ENCODE assay signal across 1 cellular context in the genomic region with DNA sequence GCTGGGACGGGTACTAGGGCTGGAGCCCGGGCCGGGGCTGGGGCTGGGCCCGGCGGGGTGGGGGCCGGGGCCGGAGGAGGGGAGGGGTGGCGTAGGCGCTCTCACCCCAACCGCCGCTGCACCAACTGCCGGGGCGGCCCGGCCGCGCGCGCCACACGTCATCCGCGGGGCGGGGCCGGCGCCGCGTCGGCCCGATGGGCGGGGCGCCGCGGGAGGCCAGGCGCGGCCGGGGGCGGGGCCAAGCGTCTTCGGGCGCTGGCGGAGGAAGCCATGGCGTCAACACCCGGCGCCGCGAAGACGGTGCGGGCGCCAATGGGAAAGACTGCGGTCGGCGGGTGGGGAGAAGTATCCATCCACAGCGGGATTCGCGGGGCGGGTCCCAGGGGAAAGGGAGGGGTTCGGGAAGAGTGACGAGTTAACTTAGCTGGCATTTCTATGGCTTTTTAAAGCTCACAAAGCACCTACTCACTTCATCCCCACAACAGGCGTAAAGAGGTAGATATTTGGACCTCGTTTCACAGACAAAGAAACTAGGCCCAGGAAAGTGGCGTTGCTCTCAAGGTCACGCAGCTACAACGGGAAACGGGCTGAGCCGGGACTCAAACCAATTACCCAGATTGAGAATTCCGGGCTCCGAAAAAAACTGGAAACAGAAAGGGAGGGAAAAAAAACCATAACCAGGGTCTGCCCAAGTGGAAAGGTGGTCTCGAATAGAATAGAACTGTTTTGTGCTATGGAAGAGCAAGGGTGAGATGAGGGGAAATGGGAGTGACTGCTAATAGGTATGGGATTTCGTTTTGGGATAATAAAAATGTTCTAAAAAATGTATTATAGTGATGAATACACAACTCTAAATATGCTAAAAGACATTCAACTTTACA.
TF ChIP-seq lines count a peak whose summit lies in the region.

A gene with protein sequence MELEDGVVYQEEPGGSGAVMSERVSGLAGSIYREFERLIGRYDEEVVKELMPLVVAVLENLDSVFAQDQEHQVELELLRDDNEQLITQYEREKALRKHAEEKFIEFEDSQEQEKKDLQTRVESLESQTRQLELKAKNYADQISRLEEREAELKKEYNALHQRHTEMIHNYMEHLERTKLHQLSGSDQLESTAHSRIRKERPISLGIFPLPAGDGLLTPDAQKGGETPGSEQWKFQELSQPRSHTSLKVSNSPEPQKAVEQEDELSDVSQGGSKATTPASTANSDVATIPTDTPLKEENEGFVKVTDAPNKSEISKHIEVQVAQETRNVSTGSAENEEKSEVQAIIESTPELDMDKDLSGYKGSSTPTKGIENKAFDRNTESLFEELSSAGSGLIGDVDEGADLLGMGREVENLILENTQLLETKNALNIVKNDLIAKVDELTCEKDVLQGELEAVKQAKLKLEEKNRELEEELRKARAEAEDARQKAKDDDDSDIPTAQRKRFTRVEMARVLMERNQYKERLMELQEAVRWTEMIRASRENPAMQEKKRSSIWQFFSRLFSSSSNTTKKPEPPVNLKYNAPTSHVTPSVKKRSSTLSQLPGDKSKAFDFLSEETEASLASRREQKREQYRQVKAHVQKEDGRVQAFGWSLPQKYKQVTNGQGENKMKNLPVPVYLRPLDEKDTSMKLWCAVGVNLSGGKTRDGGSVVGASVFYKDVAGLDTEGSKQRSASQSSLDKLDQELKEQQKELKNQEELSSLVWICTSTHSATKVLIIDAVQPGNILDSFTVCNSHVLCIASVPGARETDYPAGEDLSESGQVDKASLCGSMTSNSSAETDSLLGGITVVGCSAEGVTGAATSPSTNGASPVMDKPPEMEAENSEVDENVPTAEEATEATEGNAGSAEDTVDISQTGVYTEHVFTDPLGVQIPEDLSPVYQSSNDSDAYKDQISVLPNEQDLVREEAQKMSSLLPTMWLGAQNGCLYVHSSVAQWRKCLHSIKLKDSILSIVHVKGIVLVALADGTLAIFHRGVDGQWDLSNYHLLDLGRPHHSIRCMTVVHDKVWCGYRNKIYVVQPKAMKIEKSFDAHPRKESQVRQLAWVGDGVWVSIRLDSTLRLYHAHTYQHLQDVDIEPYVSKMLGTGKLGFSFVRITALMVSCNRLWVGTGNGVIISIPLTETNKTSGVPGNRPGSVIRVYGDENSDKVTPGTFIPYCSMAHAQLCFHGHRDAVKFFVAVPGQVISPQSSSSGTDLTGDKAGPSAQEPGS (N-terminal part only) (minus strand): TSS at position 130 of the 881 bp plus-strand sequence. CDS start 212 bp downstream, outside the sequence.

TF ChIP-seq in K562, 482 proteins besides CTCF, POLR2A, EP300 and RAD21 (continued from another document):
- TF ChIP-seq DDX20 (tag; IDR thresholded peaks at IDR 0.05; ENCODE audit: low read depth) (no peak), DPF2 (IDR thresholded peaks at IDR 0.05) (no peak), CBX8 (IDR thresholded peaks at IDR 0.05; ENCODE audit: borderline replicate concordance, extremely low read depth, low read depth, low read length, poor library complexity, severe bottlenecking) (no peak), ETS2 (tag; IDR thresholded peaks at IDR 0.05; ENCODE audit: borderline replicate concordance, poor library complexity, severe bottlenecking) (no peak), KLF1 (tag; IDR thresholded peaks at IDR 0.05) (peak; percentile 12; the same call in 1 of the 2 replicates), ZNF384 (IDR thresholded peaks at IDR 0.05; ENCODE audit: low read depth, low read length) (no peak), SRSF9 (IDR thresholded peaks at IDR 0.05; ENCODE audit: borderline replicate concordance, low read depth, low read length) (no peak), PHTF2 (CRISPR knock-in tag; IDR thresholded peaks at IDR 0.05) (no peak), COPS2 (conservative IDR thresholded peaks at IDR 0.05) (no peak), TEAD4 (IDR thresholded peaks at IDR 0.05; ENCODE audit: low read length) (no peak), TEAD4 (CRISPR knock-in tag; IDR thresholded peaks at IDR 0.05; ENCODE audit: borderline replicate concordance) (no peak), BHLHE40 (IDR thresholded peaks at IDR 0.05; ENCODE audit: low read length) (peak; percentile 44; the same call in 1 of the 2 replicates), EGR1 (conservative IDR thresholded peaks at IDR 0.05) (peak; percentile 22; the same call in 1 of the 2 replicates), GTF2A2 (tag; IDR thresholded peaks at IDR 0.05) (no peak)
- TF ChIP-seq, protein P1, sequence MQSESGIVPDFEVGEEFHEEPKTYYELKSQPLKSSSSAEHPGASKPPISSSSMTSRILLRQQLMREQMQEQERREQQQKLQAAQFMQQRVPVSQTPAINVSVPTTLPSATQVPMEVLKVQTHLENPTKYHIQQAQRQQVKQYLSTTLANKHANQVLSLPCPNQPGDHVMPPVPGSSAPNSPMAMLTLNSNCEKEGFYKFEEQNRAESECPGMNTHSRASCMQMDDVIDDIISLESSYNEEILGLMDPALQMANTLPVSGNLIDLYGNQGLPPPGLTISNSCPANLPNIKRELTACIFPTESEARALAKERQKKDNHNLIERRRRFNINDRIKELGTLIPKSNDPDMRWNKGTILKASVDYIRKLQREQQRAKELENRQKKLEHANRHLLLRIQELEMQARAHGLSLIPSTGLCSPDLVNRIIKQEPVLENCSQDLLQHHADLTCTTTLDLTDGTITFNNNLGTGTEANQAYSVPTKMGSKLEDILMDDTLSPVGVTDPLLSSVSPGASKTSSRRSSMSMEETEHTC (IDR thresholded peaks at IDR 0.05) = no peak
- TF ChIP-seq, protein P2, sequence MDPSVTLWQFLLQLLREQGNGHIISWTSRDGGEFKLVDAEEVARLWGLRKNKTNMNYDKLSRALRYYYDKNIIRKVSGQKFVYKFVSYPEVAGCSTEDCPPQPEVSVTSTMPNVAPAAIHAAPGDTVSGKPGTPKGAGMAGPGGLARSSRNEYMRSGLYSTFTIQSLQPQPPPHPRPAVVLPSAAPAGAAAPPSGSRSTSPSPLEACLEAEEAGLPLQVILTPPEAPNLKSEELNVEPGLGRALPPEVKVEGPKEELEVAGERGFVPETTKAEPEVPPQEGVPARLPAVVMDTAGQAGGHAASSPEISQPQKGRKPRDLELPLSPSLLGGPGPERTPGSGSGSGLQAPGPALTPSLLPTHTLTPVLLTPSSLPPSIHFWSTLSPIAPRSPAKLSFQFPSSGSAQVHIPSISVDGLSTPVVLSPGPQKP (CRISPR knock-in tag; IDR thresholded peaks at IDR 0.05) = no peak
- TF ChIP-seq, protein P3, sequence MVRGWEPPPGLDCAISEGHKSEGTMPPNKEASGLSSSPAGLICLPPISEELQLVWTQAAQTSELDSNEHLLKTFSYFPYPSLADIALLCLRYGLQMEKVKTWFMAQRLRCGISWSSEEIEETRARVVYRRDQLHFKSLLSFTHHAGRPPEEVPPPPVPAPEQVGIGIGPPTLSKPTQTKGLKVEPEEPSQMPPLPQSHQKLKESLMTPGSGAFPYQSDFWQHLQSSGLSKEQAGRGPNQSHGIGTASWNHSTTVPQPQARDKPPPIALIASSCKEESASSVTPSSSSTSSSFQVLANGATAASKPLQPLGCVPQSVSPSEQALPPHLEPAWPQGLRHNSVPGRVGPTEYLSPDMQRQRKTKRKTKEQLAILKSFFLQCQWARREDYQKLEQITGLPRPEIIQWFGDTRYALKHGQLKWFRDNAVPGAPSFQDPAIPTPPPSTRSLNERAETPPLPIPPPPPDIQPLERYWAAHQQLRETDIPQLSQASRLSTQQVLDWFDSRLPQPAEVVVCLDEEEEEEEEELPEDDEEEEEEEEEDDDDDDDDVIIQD (CRISPR knock-in tag; IDR thresholded peaks at IDR 0.05) = no peak
- TF ChIP-seq, protein P4, sequence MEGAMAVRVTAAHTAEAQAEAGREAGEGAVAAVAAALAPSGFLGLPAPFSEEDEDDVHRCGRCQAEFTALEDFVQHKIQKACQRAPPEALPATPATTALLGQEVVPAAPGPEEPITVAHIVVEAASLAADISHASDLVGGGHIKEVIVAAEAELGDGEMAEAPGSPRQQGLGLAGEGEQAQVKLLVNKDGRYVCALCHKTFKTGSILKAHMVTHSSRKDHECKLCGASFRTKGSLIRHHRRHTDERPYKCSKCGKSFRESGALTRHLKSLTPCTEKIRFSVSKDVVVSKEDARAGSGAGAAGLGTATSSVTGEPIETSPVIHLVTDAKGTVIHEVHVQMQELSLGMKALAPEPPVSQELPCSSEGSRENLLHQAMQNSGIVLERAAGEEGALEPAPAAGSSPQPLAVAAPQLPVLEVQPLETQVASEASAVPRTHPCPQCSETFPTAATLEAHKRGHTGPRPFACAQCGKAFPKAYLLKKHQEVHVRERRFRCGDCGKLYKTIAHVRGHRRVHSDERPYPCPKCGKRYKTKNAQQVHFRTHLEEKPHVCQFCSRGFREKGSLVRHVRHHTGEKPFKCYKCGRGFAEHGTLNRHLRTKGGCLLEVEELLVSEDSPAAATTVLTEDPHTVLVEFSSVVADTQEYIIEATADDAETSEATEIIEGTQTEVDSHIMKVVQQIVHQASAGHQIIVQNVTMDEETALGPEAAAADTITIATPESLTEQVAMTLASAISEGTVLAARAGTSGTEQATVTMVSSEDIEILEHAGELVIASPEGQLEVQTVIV (CRISPR knock-in tag; IDR thresholded peaks at IDR 0.05; ENCODE audit: borderline replicate concordance) = no peak
- TF ChIP-seq, protein P5, sequence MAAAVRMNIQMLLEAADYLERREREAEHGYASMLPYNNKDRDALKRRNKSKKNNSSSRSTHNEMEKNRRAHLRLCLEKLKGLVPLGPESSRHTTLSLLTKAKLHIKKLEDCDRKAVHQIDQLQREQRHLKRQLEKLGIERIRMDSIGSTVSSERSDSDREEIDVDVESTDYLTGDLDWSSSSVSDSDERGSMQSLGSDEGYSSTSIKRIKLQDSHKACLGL (CRISPR knock-in tag; IDR thresholded peaks at IDR 0.05; ENCODE audit: borderline replicate concordance, poor library complexity, severe bottlenecking) = no peak
